In genomic region chr7:50346548-50347497, GRCh38 we compare ENCODE assay signal across 14 cellular contexts. TPM values are rescaled to one million over a fixed set of nuclear protein-coding genes. Genes with fewer than 3 reads are reported as not detected.
A peak's percentile ranks its signal among the peaks of the same experiment; 100 is the strongest.
DNase-seq lines count a peak whose midpoint lies in the region; ATAC-seq, FAIRE-seq and TF ChIP-seq lines count a peak whose summit lies in the region.
"Had no signal": no experiment of that assay in that cellular context is flagged by ENCODE, and none has a peak within 500 bp of the region (broad histone marks: within the 10 kb centered on the region; RNA-seq: fewer than 3 reads in every experiment).

No MANE protein-coding gene starts in this region.

- H3K9me1 ChIP-seq in K562 (ENCODE audit: control insufficient read depth, insufficient read depth, low read length), result no peaks in the 10 kb centered on the region

- H3K9me3 ChIP-seq in OCI-LY1 (ENCODE audit: low read length), result no peaks in the 10 kb centered on the region
- no peaks in the 10 kb centered on the region for H3K9me3 ChIP-seq in K562 (replicated peaks; ENCODE audit: control insufficient read depth, insufficient read depth, low read depth, low read length)
- no peaks in the 10 kb centered on the region for H3K9me3 ChIP-seq in spleen
- H3K9me3 ChIP-seq: right atrium auricular region, tibial artery had no signal

- no peak for TF ChIP-seq RAD21 in K562 (CRISPR knock-in tag; conservative IDR thresholded peaks at IDR 0.05 in 1 of 2, IDR thresholded peaks at IDR 0.05 in 1 of 2)

- H3K27me3 Mint-ChIP-seq in T-helper 1 cell treated with Interleukin-12 subunit alpha and Interleukin-12 subunit beta and Interleukin-4 antibody, amounts not matched to agents 30 μg/mL and 1 μg/mL, for 36 hours (ENCODE audit: low read depth), result no peaks in the 10 kb centered on the region

- DNase-seq in T-helper 1 cell, result no peak
- peak in 1 of 4 experiments; percentile 37 for DNase-seq in K562 (ENCODE audit: extremely low read depth in 1 of 4, low spot score in 3 of 4)
- no peak for DNase-seq in spleen
- DNase-seq in ureter (ENCODE audit: low spot score), result no peak
- DNase-seq: activated effector memory CD4-positive, alpha-beta T cell treated with anti-CD3 and anti-CD28 coated beads, Interleukin-2, amount 50 U/mL, for 16 hours; DMS153; KG1; NCI-H2171 treated with DMSO at 0.1 percent for 48 hours; tibial artery had no signal

- H4K20me1 ChIP-seq in OCI-LY1 (ENCODE audit: insufficient read depth, low read length) (no peaks in the 10 kb centered on the region), K562 (replicated peaks; ENCODE audit: control insufficient read depth, insufficient read depth, low read length) (no peaks in the 10 kb centered on the region)

- POLR2A ChIA-PET in K562 (lab: Yijun Ruan, JAX), result interaction anchor here (0.6 to 2.5 kb wide), 6 partner anchors 8 to 48 kb away, joined by 3 to 14 read pairs (median 4); no protein-coding TSS in a partner anchor

- in situ Hi-C loops in K562 (cut with MboI), result no loop called here

- ATAC-seq in K562, result no peak
- ATAC-seq in HG02763 (IDR thresholded peaks at IDR 0.05; ENCODE audit: unreplicated experiment), result no peak
- no peak for ATAC-seq in GM19395 (IDR thresholded peaks at IDR 0.05; ENCODE audit: unreplicated experiment)

- TF ChIP-seq CTCF in OCI-LY1 (IDR thresholded peaks at IDR 0.05; ENCODE audit: low read length) (no peak), K562 (IDR thresholded peaks at IDR 0.05 in 2 of 3, conservative IDR thresholded peaks at IDR 0.05 in 1 of 3; ENCODE audit: insufficient read depth in 2 of 3, low read depth in 1 of 3, low read length in 3 of 3) (no peak), spleen (IDR thresholded peaks at IDR 0.05 in 8 of 11, conservative IDR thresholded peaks at IDR 0.05 in 3 of 11) (no peak)

- H3K27ac ChIP-seq in OCI-LY1 (ENCODE audit: low read depth, low read length, poor library complexity, severe bottlenecking) (peak overlapping the region; percentile 19), K562 (ENCODE audit: extremely low read depth, low read depth, low read length) (peak overlapping the region; percentile 31; the same call in 2 of the 3 replicates), spleen (peak overlapping the region; percentile 6 to 92 (median 70))
- H3K27ac ChIP-seq: right atrium auricular region, tibial artery had no signal

- intact Hi-C loops in K562 (cut with micrococcal nuclease), result no loop called here
- intact Hi-C loops in spleen (cut with DNase I; ENCODE audit: low total_unique reads), result no loop called here

- H3K27me3 ChIP-seq in OCI-LY1 (ENCODE audit: insufficient read depth, low read length) (no peaks in the 10 kb centered on the region), K562 (ENCODE audit: control insufficient read depth in 2 of 2, insufficient read depth in 2 of 2, low read length in 2 of 2) (no peaks in the 10 kb centered on the region), spleen (replicated peaks in 1 of 7) (no peaks in the 10 kb centered on the region)
- H3K27me3 ChIP-seq: right atrium auricular region had no signal

- FAIRE-seq in K562 (lab: Jason Lieb, UNC), result no peak

- H3K79me2 ChIP-seq in OCI-LY1 (ENCODE audit: insufficient read depth, low read length) (peaks cover 77% of the 10 kb centered on the region), K562 (ENCODE audit: control insufficient read depth, insufficient read depth, low read length) (peaks cover 73% of the 10 kb centered on the region)

- H3K4me3 ChIP-seq in OCI-LY1 (ENCODE audit: low read depth, low read length, poor library complexity, severe bottlenecking) (no peak overlapping the region), K562 (no peak overlapping the region), spleen (no peak overlapping the region)
- H3K4me3 ChIP-seq: right atrium auricular region, tibial artery had no signal

- H3K36me3 ChIP-seq in OCI-LY1 (ENCODE audit: insufficient read depth, low read length), result peaks cover 96% of the 10 kb centered on the region
- H3K36me3 ChIP-seq in K562 (ENCODE audit: control insufficient read depth, insufficient read depth, low read length), result peaks cover 75% of the 10 kb centered on the region
- H3K36me3 ChIP-seq in spleen, result peaks cover 0 to 71% (median 4%) of the 10 kb centered on the region in 6 donors
- H3K36me3 ChIP-seq: right atrium auricular region, tibial artery had no signal

- TF ChIP-seq POLR2A in K562 (conservative IDR thresholded peaks at IDR 0.05) (no peak), spleen (IDR thresholded peaks at IDR 0.05) (no peak)

- no peaks in the 10 kb centered on the region for H3K9me3 Mint-ChIP-seq in T-helper 1 cell treated with Interleukin-12 subunit alpha and Interleukin-12 subunit beta and Interleukin-4 antibody, amounts not matched to agents 30 μg/mL and 1 μg/mL, for 36 hours

- no peak overlapping the region for H3K9ac ChIP-seq in OCI-LY1 (ENCODE audit: low read length)
- H3K9ac ChIP-seq in K562 (ENCODE audit: insufficient read depth in 1 of 2, low read depth in 2 of 2, low read length in 2 of 2), result no peak overlapping the region

- H3F3A ChIP-seq in OCI-LY1 (ENCODE audit: insufficient read depth, low read length), result no peaks in the 10 kb centered on the region

- no peak overlapping the region for H3K4me2 ChIP-seq in OCI-LY1 (ENCODE audit: low read length)
- H3K4me2 ChIP-seq in K562 (ENCODE audit: insufficient read depth, low read length), result no peak overlapping the region; the same call in 1 of the 2 replicates

- 33% methylated on average over 8 of the region's 8 CpGs for WGBS in K562 (ENCODE audit: insufficient coverage, low coverage, missing lambda C conversion rate)
- WGBS in spleen, 5 donors, result 74 to 81% (median 78%) methylated on average over 8 of the region's 8 CpGs

- H3K36me3 Mint-ChIP-seq in T-helper 1 cell treated with Interleukin-12 subunit alpha and Interleukin-12 subunit beta and Interleukin-4 antibody, amounts not matched to agents 30 μg/mL and 1 μg/mL, for 36 hours (ENCODE audit: low read depth), result peaks cover 75% of the 10 kb centered on the region

- H3K4me1 ChIP-seq in OCI-LY1 (ENCODE audit: insufficient read depth, low read length, severe bottlenecking) (peaks cover 55% of the 10 kb centered on the region), K562 (replicated peaks in 1 of 2; ENCODE audit: control insufficient read depth in 2 of 2, insufficient read depth in 2 of 2, low read length in 2 of 2) (peaks cover 16 to 47% of the 10 kb centered on the region in 2 experiments), spleen (peaks cover 21 to 100% (median 87%) of the 10 kb centered on the region in 6 donors)
- H3K4me1 ChIP-seq: right atrium auricular region, tibial artery had no signal

- H3K27ac Mint-ChIP-seq in T-helper 1 cell treated with Interleukin-12 subunit alpha and Interleukin-12 subunit beta and Interleukin-4 antibody, amounts not matched to agents 30 μg/mL and 1 μg/mL, for 36 hours, result peak overlapping the region; percentile 95

- peak overlapping the region; percentile 79 for H3K4me3 Mint-ChIP-seq in T-helper 1 cell treated with Interleukin-12 subunit alpha and Interleukin-12 subunit beta and Interleukin-4 antibody, amounts not matched to agents 30 μg/mL and 1 μg/mL, for 36 hours

- H3K9me2 ChIP-seq in OCI-LY1 (ENCODE audit: low read depth, low read length), result no peaks in the 10 kb centered on the region

- CTCF ChIA-PET in K562 (lab: Yijun Ruan, JAX; ENCODE audit: low intra/inter-chr PET ratio), result no interaction called here

- H3K4me1 Mint-ChIP-seq in T-helper 1 cell treated with Interleukin-12 subunit alpha and Interleukin-12 subunit beta and Interleukin-4 antibody, amounts not matched to agents 30 μg/mL and 1 μg/mL, for 36 hours (ENCODE audit: low read depth), result peaks cover 95% of the 10 kb centered on the region

- no peak for TF ChIP-seq EP300 in K562 (IDR thresholded peaks at IDR 0.05; ENCODE audit: low read length)

- H2AFZ ChIP-seq in OCI-LY1 (ENCODE audit: low read length) (no peak overlapping the region), K562 (ENCODE audit: low read depth, low read length) (no peak overlapping the region)

- BruUV-seq in K562 (replicated peaks; lab: Mats Ljungman, UMichigan), result no TSS peak

TF ChIP-seq in K562, 482 proteins besides CTCF, POLR2A, EP300 and RAD21 (continues in another document):
- TF ChIP-seq PHF8 (IDR thresholded peaks at IDR 0.05; ENCODE audit: borderline replicate concordance, low read length) (no peak), ELK1 (CRISPR knock-in tag; IDR thresholded peaks at IDR 0.05) (no peak), POLR2G (IDR thresholded peaks at IDR 0.05; ENCODE audit: low read depth, low read length) (no peak), SMAD1 (IDR thresholded peaks at IDR 0.05; ENCODE audit: low read depth, low read length, partially characterized antibody) (no peak)

RNA-seq across cellular contexts. Expression of gene IKZF1, which starts 42.3 kb away (rescaled TPM):
- 53.3 and 122 TPM in 2 replicates for total RNA-seq in K562 (2011; cell fraction: chromatin; rRNA removed; ENCODE audit: low replicate concordance)
- 37.5 and 50.9 TPM in 2 replicates for total RNA-seq in K562 (2011; cell fraction: nucleolus; rRNA removed)
- 76.8 and 139 TPM in 2 replicates for total RNA-seq in K562 (2011; cell fraction: nucleoplasm; rRNA removed)
- total RNA-seq in K562 (2014; rRNA removed), result 66.5 and 98.0 TPM in 2 replicates
- total RNA-seq in K562 (2014; rRNA removed; fragmentation: Illumina TruSeq; extraction: Trizol), result 43.8 and 45.6 TPM in 2 replicates
- total RNA-seq in K562 (2015; rRNA removed; fragmentation: Illumina TruSeq; extraction: Trizol), result 43.4 and 44.7 TPM in 2 replicates
- total RNA-seq in K562 (2021), result 85.3 and 96.6 TPM in 2 replicates
- 28.4 and 36.2 TPM in 2 replicates for polyA plus RNA-seq in K562 (2011; rRNA removed)
- polyA plus RNA-seq in K562 (2011; cell fraction: cytosol; rRNA removed), result 34.4 and 57.9 TPM in 2 replicates
- 43.0 and 50.8 TPM in 2 replicates for polyA plus RNA-seq in K562 (2011; cell fraction: nucleus; rRNA removed)
- 35.8 and 46.0 TPM in 2 replicates for polyA plus RNA-seq in K562 (2012)
- polyA plus RNA-seq in K562 (2014; fragmentation: Illumina TruSeq; extraction: Trizol), result 37.3 and 50.3 TPM in 2 replicates
- 10 to 100 TPM; 12.6 to 14.7 TPM for polyA plus RNA-seq in K562 (2014; fragmentation: Nextera tagmentation; extraction: Ambion mirVana)
- 30.9 and 37.2 TPM in 2 replicates for polyA plus RNA-seq in K562 (2014; rRNA removed)
- polyA minus RNA-seq in K562 (2011; rRNA and poly(A)+ RNA removed), result 82.8 and 85.1 TPM in 2 replicates
- 60.8 and 72.3 TPM in 2 replicates for polyA minus RNA-seq in K562 (2011; cell fraction: cytosol; rRNA and poly(A)+ RNA removed)
- 77.0 and 96.0 TPM in 2 replicates for polyA minus RNA-seq in K562 (2011; cell fraction: nucleus; rRNA and poly(A)+ RNA removed)
- total RNA-seq in spleen, result 100 to 1,000 TPM; 212 to 389 (median 260) TPM
- 10 to 100 TPM; 36.4 to 39.2 (median 37.9) TPM for polyA plus RNA-seq in spleen
- total RNA-seq in ureter, result 15.2 TPM

Comparison
In these comparisons a context has a peak if more than half of its experiments do, and no peak if none do; other contexts are left out.
1. H3K27ac ChIP-seq: peak in every context shown above with its lines; median percentile 70 in spleen; 31 in K562; 19 in OCI-LY1.